In the genomic region with DNA sequence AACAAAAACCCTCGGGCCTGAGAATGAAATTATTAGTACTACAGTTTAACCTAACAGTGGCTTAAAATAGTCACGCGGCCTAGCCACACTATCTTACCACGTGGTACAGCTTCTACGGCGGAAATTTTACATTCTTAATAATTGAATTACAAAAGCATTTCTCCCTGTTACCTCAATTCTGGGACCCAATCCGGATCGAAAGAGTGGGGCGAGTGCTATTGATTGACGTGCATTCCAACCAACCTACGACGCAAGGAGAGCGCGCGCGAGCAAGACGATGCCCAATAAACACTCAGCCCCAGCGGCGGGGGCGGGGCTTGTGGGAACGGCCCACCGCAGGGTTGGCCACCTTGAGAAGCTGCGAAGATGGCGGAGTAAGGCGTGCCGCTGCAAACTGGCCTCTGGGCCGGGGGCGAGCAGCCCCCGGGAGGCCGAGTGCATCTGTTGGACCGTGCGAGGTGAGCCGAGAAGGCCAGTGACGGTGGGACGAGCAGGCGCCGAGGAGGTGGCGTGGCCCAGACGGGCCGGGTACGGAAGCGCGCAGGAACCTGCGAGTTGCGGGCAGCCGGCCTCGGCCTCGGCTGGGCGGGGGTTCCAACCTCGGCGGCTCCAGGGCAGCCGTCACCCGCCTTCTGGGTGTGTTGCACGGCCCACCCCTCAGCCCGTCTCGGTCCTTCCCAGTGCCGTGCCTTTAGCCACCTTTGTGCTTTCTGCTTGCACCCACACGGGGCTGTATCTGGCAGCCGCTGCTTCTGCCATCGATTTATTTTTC, we compare ENCODE assay signal across 1 cellular context.
TF ChIP-seq lines count a peak whose summit lies in the region.

No MANE protein-coding gene starts in this region.

TF ChIP-seq in K562, 482 proteins besides CTCF, POLR2A, EP300 and RAD21 (continued from another document):
- TF ChIP-seq, protein P1, sequence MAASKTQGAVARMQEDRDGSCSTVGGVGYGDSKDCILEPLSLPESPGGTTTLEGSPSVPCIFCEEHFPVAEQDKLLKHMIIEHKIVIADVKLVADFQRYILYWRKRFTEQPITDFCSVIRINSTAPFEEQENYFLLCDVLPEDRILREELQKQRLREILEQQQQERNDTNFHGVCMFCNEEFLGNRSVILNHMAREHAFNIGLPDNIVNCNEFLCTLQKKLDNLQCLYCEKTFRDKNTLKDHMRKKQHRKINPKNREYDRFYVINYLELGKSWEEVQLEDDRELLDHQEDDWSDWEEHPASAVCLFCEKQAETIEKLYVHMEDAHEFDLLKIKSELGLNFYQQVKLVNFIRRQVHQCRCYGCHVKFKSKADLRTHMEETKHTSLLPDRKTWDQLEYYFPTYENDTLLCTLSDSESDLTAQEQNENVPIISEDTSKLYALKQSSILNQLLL (CRISPR knock-in tag; IDR thresholded peaks at IDR 0.05; ENCODE audit: borderline replicate concordance), result no peak
- TF ChIP-seq CTBP1 (IDR thresholded peaks at IDR 0.05; ENCODE audit: borderline replicate concordance) (peak; percentile 26; the same call in 1 of the 2 replicates), ZNF699 (CRISPR knock-in tag; IDR thresholded peaks at IDR 0.05; ENCODE audit: insufficient replicate concordance) (no peak), DACH1 (IDR thresholded peaks at IDR 0.05; ENCODE audit: partially characterized antibody) (peak; percentile 23), CEBPB (tag; IDR thresholded peaks at IDR 0.05) (peak; percentile 31; the same call in 1 of the 2 replicates), ETV6 (IDR thresholded peaks at IDR 0.05; ENCODE audit: borderline replicate concordance in 1 of 2, low read depth in 2 of 2, low read length in 1 of 2) (0 out of 4 replicates have a peak, but pooled peaks of 1 of the 2 experiments have one; percentile 30), ETV6 (CRISPR knock-in tag; IDR thresholded peaks at IDR 0.05; ENCODE audit: borderline replicate concordance) (0 out of 2 replicates have a peak, but pooled peaks have one; percentile 55), NRF1 (conservative IDR thresholded peaks at IDR 0.05 in 1 of 2, IDR thresholded peaks at IDR 0.05 in 1 of 2) (peak; percentile 65 to 66), SMAD1 (IDR thresholded peaks at IDR 0.05; ENCODE audit: low read depth, low read length, partially characterized antibody) (peak; percentile 71), HCFC1 (IDR thresholded peaks at IDR 0.05; ENCODE audit: low read depth, low read length) (0 out of 2 replicates have a peak, but pooled peaks have one; percentile 10), ZFPM2 (CRISPR knock-in tag; IDR thresholded peaks at IDR 0.05) (no peak), CXXC5 (CRISPR knock-in tag; IDR thresholded peaks at IDR 0.05) (peak; percentile 97), YBX1 (IDR thresholded peaks at IDR 0.05) (no peak), SAFB2 (IDR thresholded peaks at IDR 0.05; ENCODE audit: borderline replicate concordance, low read depth, low read length, severe bottlenecking) (no peak), CHD2 (IDR thresholded peaks at IDR 0.05; ENCODE audit: low read depth, low read length) (peak; percentile 89), MYBL2 (IDR thresholded peaks at IDR 0.05; ENCODE audit: low read depth) (peak; percentile 77), MYBL2 (CRISPR knock-in tag; IDR thresholded peaks at IDR 0.05; ENCODE audit: borderline replicate concordance) (no peak), TAF7 (tag; IDR thresholded peaks at IDR 0.05) (peak; percentile 97), MAZ (CRISPR knock-in tag; conservative IDR thresholded peaks at IDR 0.05 in 1 of 2, IDR thresholded peaks at IDR 0.05 in 1 of 2) (peak; percentile 68 to 75; a peak in 3 of 4 replicates), MEF2A (IDR thresholded peaks at IDR 0.05; ENCODE audit: control insufficient read depth, low read depth, low read length) (no peak), LCOR (CRISPR knock-in tag; IDR thresholded peaks at IDR 0.05) (peak; percentile 24; the same call in 1 of the 2 replicates), ZNF347 (CRISPR knock-in tag; IDR thresholded peaks at IDR 0.05; ENCODE audit: low read depth) (no peak), MEF2D (tag; conservative IDR thresholded peaks at IDR 0.05; ENCODE audit: low read depth) (no peak), KHSRP (IDR thresholded peaks at IDR 0.05) (no peak), TEAD1 (CRISPR knock-in tag; IDR thresholded peaks at IDR 0.05) (peak in 1 of 2 experiments; percentile 26; a peak in 1 of 4 replicates)
- TF ChIP-seq, protein P2, sequence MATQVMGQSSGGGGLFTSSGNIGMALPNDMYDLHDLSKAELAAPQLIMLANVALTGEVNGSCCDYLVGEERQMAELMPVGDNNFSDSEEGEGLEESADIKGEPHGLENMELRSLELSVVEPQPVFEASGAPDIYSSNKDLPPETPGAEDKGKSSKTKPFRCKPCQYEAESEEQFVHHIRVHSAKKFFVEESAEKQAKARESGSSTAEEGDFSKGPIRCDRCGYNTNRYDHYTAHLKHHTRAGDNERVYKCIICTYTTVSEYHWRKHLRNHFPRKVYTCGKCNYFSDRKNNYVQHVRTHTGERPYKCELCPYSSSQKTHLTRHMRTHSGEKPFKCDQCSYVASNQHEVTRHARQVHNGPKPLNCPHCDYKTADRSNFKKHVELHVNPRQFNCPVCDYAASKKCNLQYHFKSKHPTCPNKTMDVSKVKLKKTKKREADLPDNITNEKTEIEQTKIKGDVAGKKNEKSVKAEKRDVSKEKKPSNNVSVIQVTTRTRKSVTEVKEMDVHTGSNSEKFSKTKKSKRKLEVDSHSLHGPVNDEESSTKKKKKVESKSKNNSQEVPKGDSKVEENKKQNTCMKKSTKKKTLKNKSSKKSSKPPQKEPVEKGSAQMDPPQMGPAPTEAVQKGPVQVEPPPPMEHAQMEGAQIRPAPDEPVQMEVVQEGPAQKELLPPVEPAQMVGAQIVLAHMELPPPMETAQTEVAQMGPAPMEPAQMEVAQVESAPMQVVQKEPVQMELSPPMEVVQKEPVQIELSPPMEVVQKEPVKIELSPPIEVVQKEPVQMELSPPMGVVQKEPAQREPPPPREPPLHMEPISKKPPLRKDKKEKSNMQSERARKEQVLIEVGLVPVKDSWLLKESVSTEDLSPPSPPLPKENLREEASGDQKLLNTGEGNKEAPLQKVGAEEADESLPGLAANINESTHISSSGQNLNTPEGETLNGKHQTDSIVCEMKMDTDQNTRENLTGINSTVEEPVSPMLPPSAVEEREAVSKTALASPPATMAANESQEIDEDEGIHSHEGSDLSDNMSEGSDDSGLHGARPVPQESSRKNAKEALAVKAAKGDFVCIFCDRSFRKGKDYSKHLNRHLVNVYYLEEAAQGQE (CRISPR knock-in tag; IDR thresholded peaks at IDR 0.05; ENCODE audit: low read depth), result peak; percentile 52; the same call in 1 of the 2 replicates
- TF ChIP-seq, protein P3, sequence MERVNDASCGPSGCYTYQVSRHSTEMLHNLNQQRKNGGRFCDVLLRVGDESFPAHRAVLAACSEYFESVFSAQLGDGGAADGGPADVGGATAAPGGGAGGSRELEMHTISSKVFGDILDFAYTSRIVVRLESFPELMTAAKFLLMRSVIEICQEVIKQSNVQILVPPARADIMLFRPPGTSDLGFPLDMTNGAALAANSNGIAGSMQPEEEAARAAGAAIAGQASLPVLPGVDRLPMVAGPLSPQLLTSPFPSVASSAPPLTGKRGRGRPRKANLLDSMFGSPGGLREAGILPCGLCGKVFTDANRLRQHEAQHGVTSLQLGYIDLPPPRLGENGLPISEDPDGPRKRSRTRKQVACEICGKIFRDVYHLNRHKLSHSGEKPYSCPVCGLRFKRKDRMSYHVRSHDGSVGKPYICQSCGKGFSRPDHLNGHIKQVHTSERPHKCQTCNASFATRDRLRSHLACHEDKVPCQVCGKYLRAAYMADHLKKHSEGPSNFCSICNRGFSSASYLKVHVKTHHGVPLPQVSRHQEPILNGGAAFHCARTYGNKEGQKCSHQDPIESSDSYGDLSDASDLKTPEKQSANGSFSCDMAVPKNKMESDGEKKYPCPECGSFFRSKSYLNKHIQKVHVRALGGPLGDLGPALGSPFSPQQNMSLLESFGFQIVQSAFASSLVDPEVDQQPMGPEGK (CRISPR knock-in tag; IDR thresholded peaks at IDR 0.05; ENCODE audit: borderline replicate concordance), result no peak
- TF ChIP-seq, protein P4, sequence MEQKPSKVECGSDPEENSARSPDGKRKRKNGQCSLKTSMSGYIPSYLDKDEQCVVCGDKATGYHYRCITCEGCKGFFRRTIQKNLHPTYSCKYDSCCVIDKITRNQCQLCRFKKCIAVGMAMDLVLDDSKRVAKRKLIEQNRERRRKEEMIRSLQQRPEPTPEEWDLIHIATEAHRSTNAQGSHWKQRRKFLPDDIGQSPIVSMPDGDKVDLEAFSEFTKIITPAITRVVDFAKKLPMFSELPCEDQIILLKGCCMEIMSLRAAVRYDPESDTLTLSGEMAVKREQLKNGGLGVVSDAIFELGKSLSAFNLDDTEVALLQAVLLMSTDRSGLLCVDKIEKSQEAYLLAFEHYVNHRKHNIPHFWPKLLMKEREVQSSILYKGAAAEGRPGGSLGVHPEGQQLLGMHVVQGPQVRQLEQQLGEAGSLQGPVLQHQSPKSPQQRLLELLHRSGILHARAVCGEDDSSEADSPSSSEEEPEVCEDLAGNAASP (IDR thresholded peaks at IDR 0.05), result no peak
- TF ChIP-seq, protein P5, sequence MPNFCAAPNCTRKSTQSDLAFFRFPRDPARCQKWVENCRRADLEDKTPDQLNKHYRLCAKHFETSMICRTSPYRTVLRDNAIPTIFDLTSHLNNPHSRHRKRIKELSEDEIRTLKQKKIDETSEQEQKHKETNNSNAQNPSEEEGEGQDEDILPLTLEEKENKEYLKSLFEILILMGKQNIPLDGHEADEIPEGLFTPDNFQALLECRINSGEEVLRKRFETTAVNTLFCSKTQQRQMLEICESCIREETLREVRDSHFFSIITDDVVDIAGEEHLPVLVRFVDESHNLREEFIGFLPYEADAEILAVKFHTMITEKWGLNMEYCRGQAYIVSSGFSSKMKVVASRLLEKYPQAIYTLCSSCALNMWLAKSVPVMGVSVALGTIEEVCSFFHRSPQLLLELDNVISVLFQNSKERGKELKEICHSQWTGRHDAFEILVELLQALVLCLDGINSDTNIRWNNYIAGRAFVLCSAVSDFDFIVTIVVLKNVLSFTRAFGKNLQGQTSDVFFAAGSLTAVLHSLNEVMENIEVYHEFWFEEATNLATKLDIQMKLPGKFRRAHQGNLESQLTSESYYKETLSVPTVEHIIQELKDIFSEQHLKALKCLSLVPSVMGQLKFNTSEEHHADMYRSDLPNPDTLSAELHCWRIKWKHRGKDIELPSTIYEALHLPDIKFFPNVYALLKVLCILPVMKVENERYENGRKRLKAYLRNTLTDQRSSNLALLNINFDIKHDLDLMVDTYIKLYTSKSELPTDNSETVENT (CRISPR knock-in tag; IDR thresholded peaks at IDR 0.05), result peak; percentile 94
- TF ChIP-seq, protein P6, sequence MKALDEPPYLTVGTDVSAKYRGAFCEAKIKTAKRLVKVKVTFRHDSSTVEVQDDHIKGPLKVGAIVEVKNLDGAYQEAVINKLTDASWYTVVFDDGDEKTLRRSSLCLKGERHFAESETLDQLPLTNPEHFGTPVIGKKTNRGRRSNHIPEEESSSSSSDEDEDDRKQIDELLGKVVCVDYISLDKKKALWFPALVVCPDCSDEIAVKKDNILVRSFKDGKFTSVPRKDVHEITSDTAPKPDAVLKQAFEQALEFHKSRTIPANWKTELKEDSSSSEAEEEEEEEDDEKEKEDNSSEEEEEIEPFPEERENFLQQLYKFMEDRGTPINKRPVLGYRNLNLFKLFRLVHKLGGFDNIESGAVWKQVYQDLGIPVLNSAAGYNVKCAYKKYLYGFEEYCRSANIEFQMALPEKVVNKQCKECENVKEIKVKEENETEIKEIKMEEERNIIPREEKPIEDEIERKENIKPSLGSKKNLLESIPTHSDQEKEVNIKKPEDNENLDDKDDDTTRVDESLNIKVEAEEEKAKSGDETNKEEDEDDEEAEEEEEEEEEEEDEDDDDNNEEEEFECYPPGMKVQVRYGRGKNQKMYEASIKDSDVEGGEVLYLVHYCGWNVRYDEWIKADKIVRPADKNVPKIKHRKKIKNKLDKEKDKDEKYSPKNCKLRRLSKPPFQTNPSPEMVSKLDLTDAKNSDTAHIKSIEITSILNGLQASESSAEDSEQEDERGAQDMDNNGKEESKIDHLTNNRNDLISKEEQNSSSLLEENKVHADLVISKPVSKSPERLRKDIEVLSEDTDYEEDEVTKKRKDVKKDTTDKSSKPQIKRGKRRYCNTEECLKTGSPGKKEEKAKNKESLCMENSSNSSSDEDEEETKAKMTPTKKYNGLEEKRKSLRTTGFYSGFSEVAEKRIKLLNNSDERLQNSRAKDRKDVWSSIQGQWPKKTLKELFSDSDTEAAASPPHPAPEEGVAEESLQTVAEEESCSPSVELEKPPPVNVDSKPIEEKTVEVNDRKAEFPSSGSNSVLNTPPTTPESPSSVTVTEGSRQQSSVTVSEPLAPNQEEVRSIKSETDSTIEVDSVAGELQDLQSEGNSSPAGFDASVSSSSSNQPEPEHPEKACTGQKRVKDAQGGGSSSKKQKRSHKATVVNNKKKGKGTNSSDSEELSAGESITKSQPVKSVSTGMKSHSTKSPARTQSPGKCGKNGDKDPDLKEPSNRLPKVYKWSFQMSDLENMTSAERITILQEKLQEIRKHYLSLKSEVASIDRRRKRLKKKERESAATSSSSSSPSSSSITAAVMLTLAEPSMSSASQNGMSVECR (CRISPR knock-in tag; IDR thresholded peaks at IDR 0.05), result peak; percentile 59; the same call in 1 of the 2 replicates
- TF ChIP-seq, protein P7, sequence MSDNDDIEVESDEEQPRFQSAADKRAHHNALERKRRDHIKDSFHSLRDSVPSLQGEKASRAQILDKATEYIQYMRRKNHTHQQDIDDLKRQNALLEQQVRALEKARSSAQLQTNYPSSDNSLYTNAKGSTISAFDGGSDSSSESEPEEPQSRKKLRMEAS (CRISPR knock-in tag; IDR thresholded peaks at IDR 0.05), result peak; percentile 77; the same call in 1 of the 2 replicates
- TF ChIP-seq, protein P8, sequence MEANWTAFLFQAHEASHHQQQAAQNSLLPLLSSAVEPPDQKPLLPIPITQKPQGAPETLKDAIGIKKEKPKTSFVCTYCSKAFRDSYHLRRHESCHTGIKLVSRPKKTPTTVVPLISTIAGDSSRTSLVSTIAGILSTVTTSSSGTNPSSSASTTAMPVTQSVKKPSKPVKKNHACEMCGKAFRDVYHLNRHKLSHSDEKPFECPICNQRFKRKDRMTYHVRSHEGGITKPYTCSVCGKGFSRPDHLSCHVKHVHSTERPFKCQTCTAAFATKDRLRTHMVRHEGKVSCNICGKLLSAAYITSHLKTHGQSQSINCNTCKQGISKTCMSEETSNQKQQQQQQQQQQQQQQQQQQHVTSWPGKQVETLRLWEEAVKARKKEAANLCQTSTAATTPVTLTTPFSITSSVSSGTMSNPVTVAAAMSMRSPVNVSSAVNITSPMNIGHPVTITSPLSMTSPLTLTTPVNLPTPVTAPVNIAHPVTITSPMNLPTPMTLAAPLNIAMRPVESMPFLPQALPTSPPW (CRISPR knock-in tag; IDR thresholded peaks at IDR 0.05), result peak; percentile 37
- TF ChIP-seq, protein P9, sequence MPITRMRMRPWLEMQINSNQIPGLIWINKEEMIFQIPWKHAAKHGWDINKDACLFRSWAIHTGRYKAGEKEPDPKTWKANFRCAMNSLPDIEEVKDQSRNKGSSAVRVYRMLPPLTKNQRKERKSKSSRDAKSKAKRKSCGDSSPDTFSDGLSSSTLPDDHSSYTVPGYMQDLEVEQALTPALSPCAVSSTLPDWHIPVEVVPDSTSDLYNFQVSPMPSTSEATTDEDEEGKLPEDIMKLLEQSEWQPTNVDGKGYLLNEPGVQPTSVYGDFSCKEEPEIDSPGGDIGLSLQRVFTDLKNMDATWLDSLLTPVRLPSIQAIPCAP (CRISPR knock-in tag; IDR thresholded peaks at IDR 0.05; ENCODE audit: borderline replicate concordance), result no peak
